In genomic region chr2:47654790-47655562, GRCh38 we compare ENCODE assay signal across 8 cellular contexts.
DNase-seq lines count a peak whose midpoint lies in the region; ATAC-seq, FAIRE-seq and TF ChIP-seq lines count a peak whose summit lies in the region.

No MANE protein-coding gene starts in this region.

- peak; percentile 81 for ATAC-seq in HG02884 (IDR thresholded peaks at IDR 0.05; ENCODE audit: unreplicated experiment)
- ATAC-seq in pancreas, result peak in 3 of 4 donors; percentile 7 to 36 (median 26)
- ATAC-seq in Right ventricle myocardium superior (ENCODE audit: poor library complexity), result no peak
- no peak for ATAC-seq in naive thymus-derived CD8-positive, alpha-beta T cell

- POLR2A ChIA-PET in naive thymus-derived CD8-positive, alpha-beta T cell (lab: Charles Lee), result no interaction called here

- 61 to 64% methylated on average over 15 of the region's 15 CpGs for WGBS in pancreas, 2 donors

- peaks cover 9% of the 10 kb centered on the region for H3K4me1 Mint-ChIP-seq in osteocyte (ENCODE audit: unreplicated experiment)
- H3K4me1 Mint-ChIP-seq in naive thymus-derived CD8-positive, alpha-beta T cell, result peaks cover 0 to 12% (median 0%) of the 10 kb centered on the region in 4 donors

- H3K27me3 ChIP-seq in pancreas, result no peaks in the 10 kb centered on the region

- no peaks in the 10 kb centered on the region for H3K9me3 ChIP-seq in pancreas

- H3K27me3 Mint-ChIP-seq in osteocyte (ENCODE audit: unreplicated experiment), result peaks cover 27% of the 10 kb centered on the region
- peaks cover 0 to 1% (median 0%) of the 10 kb centered on the region in 5 donors for H3K27me3 Mint-ChIP-seq in naive thymus-derived CD8-positive, alpha-beta T cell

- TF ChIP-seq CTCF in pancreas (IDR thresholded peaks at IDR 0.05) (no peak), osteocyte (IDR thresholded peaks at IDR 0.05) (no peak)

- H3K4me3 ChIP-seq in pancreas, result no peak overlapping the region

- no peaks in the 10 kb centered on the region for H3K9me3 Mint-ChIP-seq in osteocyte (ENCODE audit: unreplicated experiment)
- no peaks in the 10 kb centered on the region for H3K9me3 Mint-ChIP-seq in naive thymus-derived CD8-positive, alpha-beta T cell

- intact Hi-C loops in pancreas (cut with DNase I) (no loop called here), Right ventricle myocardium superior (cut with DNase I) (no loop called here)

- no peak overlapping the region for H3K27ac ChIP-seq in pancreas

- FAIRE-seq in GM19239 (lab: Jason Lieb, UNC) (peak; percentile 97), pancreas (lab: Jason Lieb, UNC) (no peak)

- H3K4me1 ChIP-seq in pancreas, result peaks cover 0 to 15% (median 9%) of the 10 kb centered on the region in 3 donors

- no peaks in the 10 kb centered on the region for H3K36me3 ChIP-seq in pancreas

- no peak overlapping the region for H3K4me3 Mint-ChIP-seq in osteocyte (ENCODE audit: unreplicated experiment)
- no peak overlapping the region for H3K4me3 Mint-ChIP-seq in naive thymus-derived CD8-positive, alpha-beta T cell

- no peaks in the 10 kb centered on the region for H3K36me3 Mint-ChIP-seq in osteocyte (ENCODE audit: unreplicated experiment)
- H3K36me3 Mint-ChIP-seq in naive thymus-derived CD8-positive, alpha-beta T cell, result no peaks in the 10 kb centered on the region

- no peak overlapping the region for H3K27ac Mint-ChIP-seq in osteocyte (ENCODE audit: unreplicated experiment)
- no peak overlapping the region for H3K27ac Mint-ChIP-seq in naive thymus-derived CD8-positive, alpha-beta T cell

- DNase-seq in GM19239 (ENCODE audit: insufficient read length, low spot score) (peak; percentile 65), NCI-H345 (lab: John Stamatoyannopoulos, UW) (peak; percentile 68), pancreas (no peak), osteocyte (ENCODE audit: extremely low spot score, unreplicated experiment) (no peak), NCI-H1694 (lab: John Stamatoyannopoulos, UW) (no peak), Right ventricle myocardium superior (no peak)
- DNase-seq in naive thymus-derived CD8-positive, alpha-beta T cell, result no peak

Comparison
In these comparisons a context has a peak if more than half of its experiments do, and no peak if none do; other contexts are left out.
1. DNase-seq: peak in GM19239 (single experiment) and NCI-H345 (single experiment); none in pancreas (0 of 6), osteocyte (single experiment), NCI-H1694 (single experiment), Right ventricle myocardium superior (single experiment) and naive thymus-derived CD8-positive, alpha-beta T cell (0 of 10).
2. ATAC-seq: peak in HG02884 (single experiment) and pancreas (3 of 4); none in Right ventricle myocardium superior (single experiment) and naive thymus-derived CD8-positive, alpha-beta T cell (0 of 2).